Comparison of ENCODE assay signal across 15 cellular contexts in the genomic region with DNA sequence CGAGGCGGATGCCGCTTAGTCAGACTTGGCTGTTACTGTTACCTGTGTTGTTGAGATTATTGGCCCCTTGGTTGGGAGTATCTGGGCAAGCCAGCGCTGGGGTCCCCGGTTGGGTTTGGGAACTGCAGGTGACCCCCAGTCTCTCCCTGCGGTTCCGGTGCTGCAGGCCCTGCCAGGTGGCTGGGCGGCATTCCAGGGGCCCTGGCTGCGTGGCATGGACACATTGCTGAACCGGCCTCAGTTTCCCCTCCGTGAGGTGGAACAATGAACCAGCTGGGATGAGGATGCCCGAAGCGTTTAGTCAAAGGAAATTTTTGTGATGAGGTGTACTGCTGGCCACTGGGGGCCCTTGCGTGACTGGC. TPM values are rescaled to one million over a fixed set of nuclear protein-coding genes. Genes with fewer than 3 reads are reported as not detected.
A peak's percentile ranks its signal among the peaks of the same experiment; 100 is the strongest.
DNase-seq lines count a peak whose midpoint lies in the region; ATAC-seq, FAIRE-seq and TF ChIP-seq lines count a peak whose summit lies in the region.
"Had no signal": no experiment of that assay in that cellular context is flagged by ENCODE, and none has a peak within 500 bp of the region (broad histone marks: within the 10 kb centered on the region; RNA-seq: fewer than 3 reads in every experiment).

No MANE protein-coding gene starts in this region.

- H3K4me3 ChIP-seq in CD8-positive, alpha-beta T cell (ENCODE audit: low read depth, low read length): peak overlapping the region; percentile 33
- H3K4me3 ChIP-seq in PC-9 (peak overlapping the region; percentile 83), epithelial cell of esophagus (ENCODE audit: low read length) (peak overlapping the region; percentile 32), MG63 (no peak overlapping the region)
- H3K4me3 ChIP-seq: cardiac muscle cell had no signal

- H2AFZ ChIP-seq in PC-9: peak overlapping the region; percentile 88; the same call in 1 of the 2 replicates

- peak overlapping the region; percentile 83 for H3K4me2 ChIP-seq in PC-9

- peaks cover 38% of the 10 kb centered on the region for H3K4me1 ChIP-seq in CD8-positive, alpha-beta T cell (ENCODE audit: insufficient read depth, low read length)
- peaks cover 70% of the 10 kb centered on the region for H3K4me1 ChIP-seq in PC-9 (replicated peaks; ENCODE audit: insufficient read depth)

- no peak overlapping the region for H3K27ac ChIP-seq in CD8-positive, alpha-beta T cell (ENCODE audit: low read depth, low read length)
- peak overlapping the region; percentile 98 for H3K27ac ChIP-seq in PC-9
- H3K27ac ChIP-seq: cardiac muscle cell had no signal

- H3K79me2 ChIP-seq in PC-9 (ENCODE audit: low read depth): peaks cover 49% of the 10 kb centered on the region

- peak overlapping the region; percentile 71 for H3K4me3 Mint-ChIP-seq in CD8-positive, alpha-beta T cell
- peak overlapping the region in 9 of 10 donors; percentile 18 to 79 (median 53) for H3K4me3 Mint-ChIP-seq in naive thymus-derived CD8-positive, alpha-beta T cell

- no peaks in the 10 kb centered on the region for H3K36me3 ChIP-seq in CD8-positive, alpha-beta T cell (ENCODE audit: insufficient read depth, low read length)
- H3K36me3 ChIP-seq in PC-9 (ENCODE audit: low read depth) (peaks cover 12% of the 10 kb centered on the region; the same call in 1 of the 2 replicates), MG63 (no peaks in the 10 kb centered on the region)
- H3K36me3 ChIP-seq: cardiac muscle cell had no signal

- no peaks in the 10 kb centered on the region for H3K36me3 Mint-ChIP-seq in CD8-positive, alpha-beta T cell
- H3K36me3 Mint-ChIP-seq in naive thymus-derived CD8-positive, alpha-beta T cell: no peaks in the 10 kb centered on the region

- BruUV-seq in PC-9 (replicated peaks; lab: Mats Ljungman, UMichigan): no TSS peak

- H3K9me3 Mint-ChIP-seq in CD8-positive, alpha-beta T cell: no peaks in the 10 kb centered on the region
- H3K9me3 Mint-ChIP-seq in naive thymus-derived CD8-positive, alpha-beta T cell: no peaks in the 10 kb centered on the region

- no peak for DNase-seq in CD8-positive, alpha-beta T cell
- DNase-seq in PC-9: peak in 1 of 2 experiments; percentile 35
- DNase-seq in epithelial cell of esophagus (ENCODE audit: low read depth): no peak
- no peak for DNase-seq in naive thymus-derived CD8-positive, alpha-beta T cell
- DNase-seq in NCI-H1694 (lab: John Stamatoyannopoulos, UW): no peak
- no peak for DNase-seq in urothelium cell line (ENCODE audit: low spot score)
- no peak for DNase-seq in NCI-H748 (lab: John Stamatoyannopoulos, UW; ENCODE audit: unreplicated experiment)
- DNase-seq in MG63: no peak
- DNase-seq: C1 segment of cervical spinal cord, SIG-M5 had no signal

- FAIRE-seq in urothelium cell line (lab: Jason Lieb, UNC): no peak
- FAIRE-seq: islet of Langerhans had no signal

- H3K9me2 ChIP-seq in PC-9 (ENCODE audit: insufficient read depth): no peaks in the 10 kb centered on the region

- no peaks in the 10 kb centered on the region for H3K9me3 ChIP-seq in CD8-positive, alpha-beta T cell (ENCODE audit: low read length)
- H3K9me3 ChIP-seq in PC-9 (ENCODE audit: insufficient read depth, low read depth) (no peaks in the 10 kb centered on the region), MG63 (no peaks in the 10 kb centered on the region)

- H3K27me3 Mint-ChIP-seq in CD8-positive, alpha-beta T cell (ENCODE audit: low read depth): no peaks in the 10 kb centered on the region
- H3K27me3 Mint-ChIP-seq in naive thymus-derived CD8-positive, alpha-beta T cell: peaks cover 0 to 10% (median 0%) of the 10 kb centered on the region in 5 donors

- intact Hi-C loops in CD8-positive, alpha-beta T cell (cut with DNase I, micrococcal nuclease): no loop called here
- intact Hi-C loops in PC-9 (cut with micrococcal nuclease; ENCODE audit: unreplicated experiment): loop anchor here (1.0 kb wide), 1 partner anchor 47 kb away; no protein-coding TSS in a partner anchor

- TF ChIP-seq CTCF in CD8-positive, alpha-beta T cell (IDR thresholded peaks at IDR 0.05): no peak
- TF ChIP-seq CTCF in PC-9 (conservative IDR thresholded peaks at IDR 0.05): no peak
- TF ChIP-seq CTCF in epithelial cell of esophagus (IDR thresholded peaks at IDR 0.05; ENCODE audit: insufficient read depth, low read depth, low read length, missing control alignments): no peak

- H3K27ac Mint-ChIP-seq in CD8-positive, alpha-beta T cell: no peak overlapping the region
- peak overlapping the region in 1 of 10 donors; percentile 82 for H3K27ac Mint-ChIP-seq in naive thymus-derived CD8-positive, alpha-beta T cell

- no peak for ATAC-seq in CD8-positive, alpha-beta T cell
- no peak for ATAC-seq in naive thymus-derived CD8-positive, alpha-beta T cell

- POLR2A ChIA-PET in CD8-positive, alpha-beta T cell (lab: Charles Lee): interaction anchor here (0.6 to 1.7 kb wide), 5 partner anchors 9 to 985 kb away, joined by 3 to 7 read pairs (median 5); a partner anchor contains a TSS
- POLR2A ChIA-PET in PC-9 (lab: Charles Lee; ENCODE audit: unreplicated experiment): interaction anchor here (0.6 kb wide), 1 partner anchor 966 kb away, joined by 3 read pairs; a partner anchor contains a TSS
- POLR2A ChIA-PET in naive thymus-derived CD8-positive, alpha-beta T cell (lab: Charles Lee): interaction anchor here (0.6 to 1.7 kb wide), 5 partner anchors 28 to 618 kb away, joined by 3 to 7 read pairs (median 4); no protein-coding TSS in a partner anchor

- peaks cover 67% of the 10 kb centered on the region for H3F3A ChIP-seq in PC-9 (ENCODE audit: insufficient read depth, low read depth)

- no peaks in the 10 kb centered on the region for H3K27me3 ChIP-seq in CD8-positive, alpha-beta T cell (ENCODE audit: insufficient read depth, low read length)
- H3K27me3 ChIP-seq in PC-9 (ENCODE audit: insufficient read depth, low read depth) (no peaks in the 10 kb centered on the region), MG63 (peaks cover 15% of the 10 kb centered on the region)

- H3K4me1 Mint-ChIP-seq in CD8-positive, alpha-beta T cell (ENCODE audit: low read depth): peaks cover 43% of the 10 kb centered on the region
- peaks cover 15 to 59% (median 51%) of the 10 kb centered on the region in 4 donors for H3K4me1 Mint-ChIP-seq in naive thymus-derived CD8-positive, alpha-beta T cell

- CTCF ChIA-PET in CD8-positive, alpha-beta T cell (lab: Charles Lee): interaction anchor here (1.3 to 1.6 kb wide), 2 partner anchors 11 to 52 kb away, joined by 3 to 5 read pairs; a partner anchor contains a TSS
- CTCF ChIA-PET in PC-9 (lab: Charles Lee): interaction anchor here (0.6 to 1.3 kb wide), 3 partner anchors 23 to 190 kb away, joined by 3 to 6 read pairs (median 3); no protein-coding TSS in a partner anchor

- H4K20me1 ChIP-seq in PC-9 (ENCODE audit: insufficient read depth): peaks cover 5% of the 10 kb centered on the region; the same call in 1 of the 2 replicates

RNA-seq across cellular contexts. Expression of a gene that starts 0.5 kb away (rescaled TPM):
- not detected for total RNA-seq in CD8-positive, alpha-beta T cell
- total RNA-seq in PC-9 (2021): 47.7 and 65.9 TPM in 2 replicates
- total RNA-seq in naive thymus-derived CD8-positive, alpha-beta T cell: not detected
- polyA plus RNA-seq in naive thymus-derived CD8-positive, alpha-beta T cell: under 1 TPM in 2 of 3 donors, not detected in 1; 0.13 to 0.20 TPM
- total RNA-seq in MG63 (2014; rRNA removed; shearing (Covaris generic); ENCODE audit: low replicate concordance): not detected in 2 replicates
- total RNA-seq: cardiac muscle cell, fibroblast of lung had no signal
- polyA plus RNA-seq: cardiac muscle cell, fibroblast of lung, neural cell had no signal

RNA-seq across cellular contexts. Expression of a gene that starts 25.8 kb away (rescaled TPM):
- total RNA-seq in CD8-positive, alpha-beta T cell: 1 to 10 TPM; 6.1 to 7.6 TPM
- total RNA-seq in PC-9 (2021): 3.2 and 4.0 TPM in 2 replicates
- total RNA-seq in naive thymus-derived CD8-positive, alpha-beta T cell: 1 to 10 TPM; 2.7 to 3.6 TPM
- polyA plus RNA-seq in naive thymus-derived CD8-positive, alpha-beta T cell: 1 to 10 TPM in 2 of 3 donors, under 1 TPM in 1; 0.97 to 3.0 (median 1.9) TPM
- total RNA-seq in MG63 (2014; rRNA removed; shearing (Covaris generic); ENCODE audit: low replicate concordance): not detected in 2 replicates
- total RNA-seq: fibroblast of lung, M059J had no signal
- polyA plus RNA-seq: cardiac muscle cell, fibroblast of lung, neural cell had no signal

RNA-seq across cellular contexts. Expression of a gene that starts 44.2 kb away (rescaled TPM):
- 10 to 100 TPM; 36.7 to 38.4 TPM for total RNA-seq in CD8-positive, alpha-beta T cell
- total RNA-seq in PC-9 (2021): 34.8 and 36.5 TPM in 2 replicates
- total RNA-seq in naive thymus-derived CD8-positive, alpha-beta T cell: 10 to 100 TPM; 94.1 to 99.7 TPM
- 10 to 100 TPM; 11.2 to 31.8 (median 16.4) TPM for polyA plus RNA-seq in naive thymus-derived CD8-positive, alpha-beta T cell
- 0.82 TPM in 1 of 2 replicates, not detected in the other for total RNA-seq in MG63 (2014; rRNA removed; shearing (Covaris generic); ENCODE audit: low replicate concordance)

RNA-seq across cellular contexts. Expression of a gene that starts 52.3 kb away (rescaled TPM):
- total RNA-seq in CD8-positive, alpha-beta T cell: 100 to 1,000 TPM; 113 to 119 TPM
- total RNA-seq in PC-9 (2021): 13.5 and 16.2 TPM in 2 replicates
- total RNA-seq in naive thymus-derived CD8-positive, alpha-beta T cell: 100 to 1,000 TPM; 120 to 122 TPM
- 100 to 1,000 TPM in 2 of 3 donors, 10 to 100 TPM in 1; 78.7 to 122 (median 109) TPM for polyA plus RNA-seq in naive thymus-derived CD8-positive, alpha-beta T cell
- not detected in 2 replicates for total RNA-seq in MG63 (2014; rRNA removed; shearing (Covaris generic); ENCODE audit: low replicate concordance)

Comparison
In these comparisons a context has a peak if more than half of its experiments do, and no peak if none do; other contexts are left out.
1. RNA of a gene that starts 0.5 kb away (total RNA-seq): 47.7 to 65.9 TPM in PC-9; not detected in naive thymus-derived CD8-positive, alpha-beta T cell, not detected in CD8-positive, alpha-beta T cell and not detected in MG63; every median in the first group is over 10 times any median in the second.
2. RNA of a gene that starts 44.2 kb away (total RNA-seq): 94.1 to 99.7 TPM in naive thymus-derived CD8-positive, alpha-beta T cell, 36.7 to 38.4 TPM in CD8-positive, alpha-beta T cell and 34.8 to 36.5 TPM in PC-9; 0.82 TPM in MG63; every median in the first group is over 10 times any median in the second.